Comparison of ENCODE assay signal across 1 cellular context in genomic region chr2:202911513-202912341, GRCh38.
TF ChIP-seq lines count a peak whose summit lies in the region.

Gene CARF, plus strand, starts transcription at chr2:202912275. Its CDS starts 29,628 bp downstream, at chr2:202941903.
Gene WDR12, minus strand, starts transcription at chr2:202911673. Its CDS starts 197 bp downstream, at chr2:202911476.

TF ChIP-seq in HepG2, 621 proteins besides CTCF, POLR2A, EP300 and RAD21 (continued from another document and continues in another):
- peak; percentile 88; the same call in 1 of the 2 replicates for TF ChIP-seq ZNF550 (CRISPR knock-in tag; IDR thresholded peaks at IDR 0.05; ENCODE audit: borderline replicate concordance)
- TF ChIP-seq CBX2 (IDR thresholded peaks at IDR 0.05; ENCODE audit: low read depth, low read length): no peak
- TF ChIP-seq CBX2 (CRISPR knock-in tag; IDR thresholded peaks at IDR 0.05; ENCODE audit: low read depth): no peak
- TF ChIP-seq ZNF263 (CRISPR knock-in tag; IDR thresholded peaks at IDR 0.05): no peak
- 0 out of 2 replicates have a peak, but pooled peaks have one; percentile 20 for TF ChIP-seq ZNF510 (CRISPR knock-in tag; IDR thresholded peaks at IDR 0.05; ENCODE audit: low read depth)
- TF ChIP-seq HIVEP1 (CRISPR knock-in tag; IDR thresholded peaks at IDR 0.05): no peak
- TF ChIP-seq ZNF784 (CRISPR knock-in tag; IDR thresholded peaks at IDR 0.05; ENCODE audit: borderline replicate concordance): peak; percentile 58; the same call in 1 of the 2 replicates
- no peak for TF ChIP-seq ZNF512 (CRISPR knock-in tag; IDR thresholded peaks at IDR 0.05)
- no peak for TF ChIP-seq FLYWCH1 (CRISPR knock-in tag; IDR thresholded peaks at IDR 0.05)
- TF ChIP-seq ZNF18 (CRISPR knock-in tag; IDR thresholded peaks at IDR 0.05; ENCODE audit: insufficient replicate concordance): no peak
- TF ChIP-seq ZNF484 (CRISPR knock-in tag; IDR thresholded peaks at IDR 0.05; ENCODE audit: borderline replicate concordance, low read depth): no peak
- TF ChIP-seq HOXA9 (CRISPR knock-in tag; IDR thresholded peaks at IDR 0.05; ENCODE audit: borderline replicate concordance): no peak
- TF ChIP-seq E2F2 (CRISPR knock-in tag; IDR thresholded peaks at IDR 0.05; ENCODE audit: borderline replicate concordance): no peak
- peak; percentile 73 for TF ChIP-seq ZNF781 (CRISPR knock-in tag; IDR thresholded peaks at IDR 0.05; ENCODE audit: borderline replicate concordance, not compliant biosample characterization)
- no peak for TF ChIP-seq TCF7 (IDR thresholded peaks at IDR 0.05; ENCODE audit: low read depth)
- TF ChIP-seq ZBTB7A (CRISPR knock-in tag; IDR thresholded peaks at IDR 0.05): no peak
- no peak; the same call in 1 of the 2 replicates for TF ChIP-seq HOMEZ (CRISPR knock-in tag; IDR thresholded peaks at IDR 0.05; ENCODE audit: low read depth)
- no peak for TF ChIP-seq ZFAT (CRISPR knock-in tag; conservative IDR thresholded peaks at IDR 0.05)
- peak; percentile 71 for TF ChIP-seq GABPA (IDR thresholded peaks at IDR 0.05; ENCODE audit: low read depth, low read length)
- peak; percentile 92 for TF ChIP-seq GABPA (CRISPR knock-in tag; IDR thresholded peaks at IDR 0.05; ENCODE audit: low read depth)
- TF ChIP-seq ZNF709 (CRISPR knock-in tag; IDR thresholded peaks at IDR 0.05): no peak; the same call in 1 of the 2 replicates
- TF ChIP-seq ZNF24 (IDR thresholded peaks at IDR 0.05): 0 out of 2 replicates have a peak, but pooled peaks have one; percentile 24
- no peak for TF ChIP-seq ZHX1 (CRISPR knock-in tag; IDR thresholded peaks at IDR 0.05; ENCODE audit: low read depth)
- peak; percentile 73; the same call in 1 of the 2 replicates for TF ChIP-seq ZNF232 (CRISPR knock-in tag; IDR thresholded peaks at IDR 0.05; ENCODE audit: borderline replicate concordance)
- 0 out of 2 replicates have a peak, but pooled peaks have one; percentile 19 for TF ChIP-seq ARNTL (CRISPR knock-in tag; IDR thresholded peaks at IDR 0.05)
- peak; percentile 1; the same call in 1 of the 2 replicates for TF ChIP-seq ZNF619 (CRISPR knock-in tag; IDR thresholded peaks at IDR 0.05)
- no peak for TF ChIP-seq ZMYM2 (CRISPR knock-in tag; IDR thresholded peaks at IDR 0.05)
- TF ChIP-seq E2F5 (CRISPR knock-in tag; conservative IDR thresholded peaks at IDR 0.05): no peak
- no peak for TF ChIP-seq PBX2 (CRISPR knock-in tag; IDR thresholded peaks at IDR 0.05)
- TF ChIP-seq HMG20A (CRISPR knock-in tag; IDR thresholded peaks at IDR 0.05; ENCODE audit: borderline replicate concordance): no peak
- TF ChIP-seq THAP11 (CRISPR knock-in tag; IDR thresholded peaks at IDR 0.05): peak; percentile 97
- TF ChIP-seq BCL6 (CRISPR knock-in tag; IDR thresholded peaks at IDR 0.05): no peak
- peak; percentile 82; the same call in 1 of the 2 replicates for TF ChIP-seq PHF21A (CRISPR knock-in tag; IDR thresholded peaks at IDR 0.05)
- peak; percentile 87; the same call in 1 of the 2 replicates for TF ChIP-seq ZNF547 (CRISPR knock-in tag; IDR thresholded peaks at IDR 0.05)
- no peak; the same call in 1 of the 2 replicates for TF ChIP-seq SP4 (CRISPR knock-in tag; IDR thresholded peaks at IDR 0.05)
- 0 out of 2 replicates have a peak, but pooled peaks have one; percentile 68 for TF ChIP-seq ZBTB38 (CRISPR knock-in tag; IDR thresholded peaks at IDR 0.05)
- TF ChIP-seq SRSF4 (IDR thresholded peaks at IDR 0.05; ENCODE audit: low read depth, low read length, poor library complexity, severe bottlenecking): no peak
- 0 out of 2 replicates have a peak, but pooled peaks have one; percentile 16 for TF ChIP-seq ZNF605 (CRISPR knock-in tag; IDR thresholded peaks at IDR 0.05)
- 0 out of 2 replicates have a peak, but pooled peaks have one; percentile 20 for TF ChIP-seq ATF5 (CRISPR knock-in tag; IDR thresholded peaks at IDR 0.05; ENCODE audit: low read depth)
- TF ChIP-seq SMARCE1 (IDR thresholded peaks at IDR 0.05; ENCODE audit: borderline replicate concordance): no peak
- TF ChIP-seq ZFP91 (CRISPR knock-in tag; IDR thresholded peaks at IDR 0.05; ENCODE audit: borderline replicate concordance): peak; percentile 76
- 0 out of 2 replicates have a peak, but pooled peaks have one; percentile 47 for TF ChIP-seq RNF2 (conservative IDR thresholded peaks at IDR 0.05; ENCODE audit: low read depth)
- TF ChIP-seq MEIS1 (CRISPR knock-in tag; IDR thresholded peaks at IDR 0.05; ENCODE audit: borderline replicate concordance): 0 out of 2 replicates have a peak, but pooled peaks have one; percentile 9
- no peak for TF ChIP-seq CENPT (CRISPR knock-in tag; IDR thresholded peaks at IDR 0.05; ENCODE audit: low read depth)
- TF ChIP-seq ZBTB43 (CRISPR knock-in tag; conservative IDR thresholded peaks at IDR 0.05): no peak
- no peak; the same call in 1 of the 2 replicates for TF ChIP-seq ZNF3 (CRISPR knock-in tag; IDR thresholded peaks at IDR 0.05)
- TF ChIP-seq ZNF660 (CRISPR knock-in tag; IDR thresholded peaks at IDR 0.05; ENCODE audit: borderline replicate concordance, low read depth): no peak
- peak; percentile 38; the same call in 1 of the 2 replicates for TF ChIP-seq ZNF12 (CRISPR knock-in tag; IDR thresholded peaks at IDR 0.05)
